ENCODE assay signal across 29 cellular contexts in genomic region chr1:235229868-235230267, GRCh38.
"Had no signal": no experiment of that assay in that cellular context is flagged by ENCODE, and none has a peak within 500 bp of the region (broad histone marks: within the 10 kb centered on the region; RNA-seq: fewer than 3 reads in every experiment).

No MANE protein-coding gene starts in this region.

- H3K4me3 ChIP-seq: coronary artery, dorsolateral prefrontal cortex had no signal

- H3K27me3 ChIP-seq: brain microvascular endothelial cell, dorsolateral prefrontal cortex had no signal

- FAIRE-seq: astrocyte, bronchial epithelial cell, frontal cortex had no signal

- DNase-seq: activated CD4-positive, alpha-beta memory T cell treated with anti-CD3 and anti-CD28 coated beads for 36 hours; activated CD4-positive, alpha-beta T cell treated with anti-CD3 and anti-CD28 coated beads for 36 hours; activated CD4-positive, alpha-beta T cell treated with anti-CD3 and anti-CD28 coated beads, Interleukin-2, amount 10 ng/mL, durations not matched to agents 24 days and 14 days; activated CD4-positive, CD25-positive, alpha-beta regulatory T cell; activated CD4-positive, CD25-positive, alpha-beta regulatory T cell treated with anti-CD3 and anti-CD28 coated beads, Interleukin-2, amount 50 U/mL, for 72 hours; activated CD8-positive, alpha-beta memory T cell treated with anti-CD3 and anti-CD28 coated beads, Interleukin-2, amount 10 ng/mL, durations not matched to agents 7 days and 5 days; activated CD8-positive, alpha-beta memory T cell treated with anti-CD3 and anti-CD28 coated beads, Interleukin-2, amount 50 U/mL, for 48 hours; activated CD8-positive, alpha-beta T cell treated with anti-CD3 and anti-CD28 coated beads, Interleukin-2, amount 10 ng/mL, durations not matched to agents 7 days and 5 days; activated effector memory CD4-positive, alpha-beta T cell treated with Interleukin-2 at 50 U/mL for 16 hours; activated gamma-delta T cell treated with Interleukin-2 at 50 U/mL for 16 hours; activated naive CD4-positive, alpha-beta T cell treated with anti-CD3 and anti-CD28 coated beads, Interleukin-2, amount 50 U/mL, for 16 hours; activated naive CD4-positive, alpha-beta T cell treated with Interleukin-2 at 50 U/mL for 16 hours; activated T-cell treated with anti-CD3 and anti-CD28 coated beads, Interleukin-2, amount 50 U/mL, for 4 hours; amniotic stem cell; anterior cingulate cortex; brain microvascular endothelial cell; dorsolateral prefrontal cortex; effector memory CD4-positive, alpha-beta T cell; endodermal cell; foreskin fibroblast; head of caudate nucleus; T-helper 1 cell; T-helper 2 cell had no signal

- H3K27ac ChIP-seq: brain microvascular endothelial cell, coronary artery, dorsolateral prefrontal cortex had no signal

- ATAC-seq: activated CD4-positive, alpha-beta T cell treated with anti-CD3 and anti-CD28 coated beads for 36 hours; activated CD8-positive, alpha-beta memory T cell treated with anti-CD3 and anti-CD28 coated beads, Interleukin-2, amount 10 ng/mL, durations not matched to agents 7 days and 5 days; activated CD8-positive, alpha-beta T cell treated with anti-CD3 and anti-CD28 coated beads, Interleukin-2, amount 10 ng/mL, durations not matched to agents 7 days and 5 days; activated T-cell treated with anti-CD3 and anti-CD28 coated beads, Interleukin-2, amount 50 U/mL, for 4 hours; activated T-helper 17 cell treated with anti-CD3 and anti-CD28 coated beads, Interleukin-2, amount 50 U/mL, for 72 hours; esophagus mucosa had no signal
